In the genomic region with DNA sequence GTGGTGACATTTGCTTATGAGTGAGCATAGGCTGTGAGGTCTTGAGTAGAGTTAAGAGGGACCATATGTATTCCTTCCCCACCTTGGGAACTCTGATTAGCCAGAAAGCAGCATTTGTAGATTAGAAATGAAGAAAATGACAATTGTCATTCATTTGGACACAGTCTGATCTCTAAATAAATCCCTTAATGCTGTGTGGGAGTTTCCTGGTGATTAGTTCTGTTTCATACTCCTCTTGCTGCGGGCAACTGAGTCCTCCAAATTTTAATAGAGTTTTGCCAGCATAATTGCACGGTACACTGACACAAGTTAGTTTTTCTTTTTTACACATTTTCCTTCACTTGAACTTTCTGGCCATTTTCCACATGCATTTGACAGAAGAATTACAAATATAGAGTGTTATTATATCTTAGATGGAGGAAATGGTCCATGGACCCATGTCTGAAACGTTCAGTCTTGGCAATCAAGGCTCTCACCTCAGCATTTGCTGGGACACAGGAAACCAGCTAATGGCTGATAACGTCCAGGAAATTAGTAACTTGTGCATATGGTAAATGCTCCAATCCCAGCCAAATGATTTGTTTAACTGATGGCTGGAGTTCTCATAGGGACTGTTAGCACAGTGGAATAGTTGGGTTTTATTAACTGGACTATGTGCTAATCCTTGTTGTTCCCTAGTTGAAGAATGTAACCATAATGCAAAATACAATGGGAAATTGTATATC, we compare ENCODE assay signal across 16 cellular contexts.
"Had no signal": no experiment of that assay in that cellular context is flagged by ENCODE, and none has a peak within 500 bp of the region (broad histone marks: within the 10 kb centered on the region; RNA-seq: fewer than 3 reads in every experiment).

No MANE protein-coding gene starts in this region.

- H3K4me3 ChIP-seq: breast epithelium, right lobe of liver, thoracic aorta, transverse colon had no signal

- H3K36me3 ChIP-seq: breast epithelium, neutrophil, right lobe of liver, thoracic aorta, transverse colon had no signal

- H3K27me3 ChIP-seq: breast epithelium, neutrophil, right lobe of liver, transverse colon had no signal

- H3K4me1 ChIP-seq: breast epithelium, right lobe of liver had no signal

- DNase-seq: cortex of kidney; erythroblast; immature natural killer cell; mammary epithelial cell; naive thymus-derived CD4-positive, alpha-beta T cell; posterior cingulate gyrus; right lobe of liver; stimulated activated CD4-positive, alpha-beta T cell treated with anti-CD3 and anti-CD28 coated beads, Interleukin-1b, Interleukin-23, amount 100 ng/mL, for 48 hours; stimulated activated CD4-positive, alpha-beta T cell treated with anti-CD3 and anti-CD28 coated beads, Interleukin-4, amount 100 ng/mL, for 4 hours; stimulated activated naive B cell treated with anti-CD40 and anti-IgM and Interleukin-4, amounts not matched to agents 10 μg/mL and 1 μg/mL and 100 μg/mL, for 72 hours; stimulated activated naive CD8-positive, alpha-beta T cell treated with anti-CD3 and anti-CD28 coated beads, Interleukin-15, amount 100 ng/mL, for 72 hours; substantia nigra; transverse colon had no signal

- H3K9me3 ChIP-seq: breast epithelium, neutrophil, right lobe of liver, thoracic aorta, transverse colon had no signal

- H3K27ac ChIP-seq: breast epithelium, neutrophil, right lobe of liver, thoracic aorta, transverse colon had no signal

- ATAC-seq: naive thymus-derived CD4-positive, alpha-beta T cell; stimulated activated naive B cell treated with anti-CD40 and anti-IgM and Interleukin-4, amounts not matched to agents 10 μg/mL and 1 μg/mL and 100 μg/mL, for 72 hours; stimulated activated naive CD8-positive, alpha-beta T cell treated with anti-CD3 and anti-CD28 coated beads, Interleukin-15, amount 100 ng/mL, for 72 hours had no signal
